28 cellular contexts compared by ENCODE assay signal in genomic region chr4:89039735-89040338, GRCh38.
"Had no signal": no experiment of that assay in that cellular context is flagged by ENCODE, and none has a peak within 500 bp of the region (broad histone marks: within the 10 kb centered on the region; RNA-seq: fewer than 3 reads in every experiment).

No MANE protein-coding gene starts in this region.

- H3K4me1 ChIP-seq: gastroesophageal sphincter, prostate gland, testis, uterus had no signal

- H3K9me3 ChIP-seq: neutrophil, prostate gland, testis had no signal

- H3K4me3 Mint-ChIP-seq: activated naive CD4-positive, alpha-beta T cell treated with anti-CD3 and anti-CD28 coated beads for 36 hours; activated naive CD8-positive, alpha-beta T cell treated with anti-CD3 and anti-CD28 coated beads, Interleukin-2, amount 10 ng/mL, durations not matched to agents 7 days and 5 days; activated T-cell treated with anti-CD3 and anti-CD28 coated beads, Interleukin-2, amount 50 U/mL, for 24 hours; dendritic cell treated with granulocyte-macrophage colony-stimulating factor and Interleukin-4, amounts not matched to agents 40 ng/mL and 50 ng/mL, for 4 days; memory B cell; nephron; stimulated activated naive B cell treated with anti-CD40 and anti-IgM and Interleukin-4, amounts not matched to agents 10 μg/mL and 1 μg/mL and 100 μg/mL, for 72 hours had no signal

- DNase-seq: activated CD4-positive, alpha-beta T cell treated with anti-CD3 and anti-CD28 coated beads for 1 hour; activated CD4-positive, alpha-beta T cell treated with anti-CD3 and anti-CD28 coated beads, Interleukin-2, amount 50 U/mL, for 1 hour; activated CD8-positive, alpha-beta memory T cell treated with anti-CD3 and anti-CD28 coated beads for 24 hours; activated CD8-positive, alpha-beta memory T cell treated with anti-CD3 and anti-CD28 coated beads, Interleukin-2, amount 50 U/mL, for 4 hours; activated naive CD4-positive, alpha-beta T cell treated with anti-CD3 and anti-CD28 coated beads for 36 hours; activated naive CD8-positive, alpha-beta T cell treated with anti-CD3 and anti-CD28 coated beads, Interleukin-2, amount 10 ng/mL, durations not matched to agents 7 days and 5 days; activated T-cell treated with anti-CD3 and anti-CD28 coated beads, Interleukin-2, amount 50 U/mL, for 24 hours; amygdala; cerebellar nuclear complex; effector memory CD4-positive, alpha-beta T cell; head of caudate nucleus; islet precursor cell; left cardiac atrium; ovary; stimulated activated CD4-positive, alpha-beta T cell treated with anti-CD3 and anti-CD28 coated beads, Interleukin-2, amount 100 ng/mL, for 48 hours; stimulated activated CD8-positive, alpha-beta memory T cell treated with anti-CD3 and anti-CD28 coated beads, Interleukin-4, amount 100 ng/mL, for 48 hours; stimulated activated naive B cell treated with anti-CD40 and anti-IgM and Interleukin-4, amounts not matched to agents 10 μg/mL and 1 μg/mL and 100 μg/mL, for 72 hours; testis; trophoblast cell; uterus; WERI-Rb-1 had no signal

- H3K36me3 ChIP-seq: neutrophil, ovary, prostate gland, uterus had no signal

- H3K27me3 Mint-ChIP-seq: dendritic cell treated with granulocyte-macrophage colony-stimulating factor and Interleukin-4, amounts not matched to agents 40 ng/mL and 50 ng/mL, for 4 days; stimulated activated naive B cell treated with anti-CD40 and anti-IgM and Interleukin-4, amounts not matched to agents 10 μg/mL and 1 μg/mL and 100 μg/mL, for 72 hours had no signal

- H3K4me3 ChIP-seq: gastroesophageal sphincter, ovary, prostate gland, testis, uterus had no signal

- ATAC-seq: esophagus mucosa; gastroesophageal sphincter; left cardiac atrium; stimulated activated naive B cell treated with anti-CD40 and anti-IgM and Interleukin-4, amounts not matched to agents 10 μg/mL and 1 μg/mL and 100 μg/mL, for 72 hours had no signal

- H3K27ac Mint-ChIP-seq: activated naive CD4-positive, alpha-beta T cell treated with anti-CD3 and anti-CD28 coated beads for 36 hours; activated naive CD8-positive, alpha-beta T cell treated with anti-CD3 and anti-CD28 coated beads, Interleukin-2, amount 10 ng/mL, durations not matched to agents 7 days and 5 days; activated T-cell treated with anti-CD3 and anti-CD28 coated beads, Interleukin-2, amount 50 U/mL, for 24 hours; dendritic cell treated with granulocyte-macrophage colony-stimulating factor and Interleukin-4, amounts not matched to agents 40 ng/mL and 50 ng/mL, for 4 days; memory B cell; nephron; stimulated activated naive B cell treated with anti-CD40 and anti-IgM and Interleukin-4, amounts not matched to agents 10 μg/mL and 1 μg/mL and 100 μg/mL, for 72 hours had no signal

- H3K27ac ChIP-seq: gastroesophageal sphincter, neutrophil, ovary, prostate gland, testis, uterus, WERI-Rb-1 had no signal

- H3K4me1 Mint-ChIP-seq: activated naive CD8-positive, alpha-beta T cell treated with anti-CD3 and anti-CD28 coated beads, Interleukin-2, amount 10 ng/mL, durations not matched to agents 7 days and 5 days; nephron had no signal

- H3K27me3 ChIP-seq: gastroesophageal sphincter, neutrophil, ovary, testis, uterus had no signal
